ENCODE assay signal across 7 cellular contexts in genomic region chr1:16505870-16506269, GRCh38. TPM values are rescaled to one million over a fixed set of nuclear protein-coding genes. Genes with fewer than 3 reads are reported as not detected.
"Had no signal": no experiment of that assay in that cellular context is flagged by ENCODE, and none has a peak within 500 bp of the region (broad histone marks: within the 10 kb centered on the region; RNA-seq: fewer than 3 reads in every experiment).

No MANE protein-coding gene starts in this region.

RNA-seq across cellular contexts. Expression of gene RNU1-1, which starts 8.2 kb away (rescaled TPM):
- total RNA-seq: osteoblast, right atrium auricular region had no signal
- polyA plus RNA-seq: neural cell, ovary, psoas muscle, small intestine, stomach had no signal
